1 cellular context compared by ENCODE assay signal in the genomic region with DNA sequence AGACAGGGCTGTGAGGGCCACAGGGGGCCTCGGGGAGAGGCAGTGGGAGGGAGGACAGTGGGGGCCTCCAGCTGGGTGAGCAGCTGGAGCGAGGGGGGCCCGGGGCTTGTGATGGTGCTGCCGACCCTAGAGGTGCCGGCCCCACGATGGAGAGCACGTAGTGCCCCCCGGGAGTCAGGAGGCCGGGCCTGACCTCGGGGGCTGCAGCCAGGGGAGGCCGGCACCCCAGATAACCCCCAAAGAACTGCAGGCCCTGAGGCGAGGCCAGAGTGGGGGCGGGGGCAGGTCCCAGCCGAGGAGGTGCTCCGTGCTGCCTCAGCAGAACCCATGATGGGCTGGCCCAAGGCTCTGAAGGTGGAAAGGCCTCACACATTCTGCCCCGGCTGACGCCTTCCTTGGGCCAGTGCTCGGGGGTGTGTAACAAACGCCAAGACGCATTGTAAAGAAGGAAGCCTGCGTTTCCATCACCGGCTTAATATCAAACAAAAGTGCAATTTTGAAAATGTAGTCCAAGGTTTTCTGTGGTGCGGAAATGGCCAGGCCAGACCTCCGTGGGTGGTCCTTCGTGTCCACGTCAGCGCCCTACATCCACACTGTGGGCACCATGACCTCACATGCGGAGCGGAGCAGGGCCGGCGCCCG.
TF ChIP-seq lines count a peak whose summit lies in the region.

No MANE protein-coding gene starts in this region.

TF ChIP-seq in GM23338, 12 proteins besides CTCF, POLR2A, EP300 and RAD21 (continued from another document):
- TF ChIP-seq, protein P1, sequence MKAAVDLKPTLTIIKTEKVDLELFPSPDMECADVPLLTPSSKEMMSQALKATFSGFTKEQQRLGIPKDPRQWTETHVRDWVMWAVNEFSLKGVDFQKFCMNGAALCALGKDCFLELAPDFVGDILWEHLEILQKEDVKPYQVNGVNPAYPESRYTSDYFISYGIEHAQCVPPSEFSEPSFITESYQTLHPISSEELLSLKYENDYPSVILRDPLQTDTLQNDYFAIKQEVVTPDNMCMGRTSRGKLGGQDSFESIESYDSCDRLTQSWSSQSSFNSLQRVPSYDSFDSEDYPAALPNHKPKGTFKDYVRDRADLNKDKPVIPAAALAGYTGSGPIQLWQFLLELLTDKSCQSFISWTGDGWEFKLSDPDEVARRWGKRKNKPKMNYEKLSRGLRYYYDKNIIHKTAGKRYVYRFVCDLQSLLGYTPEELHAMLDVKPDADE (IDR thresholded peaks at IDR 0.05), result no peak
- no peak for TF ChIP-seq POLR2AphosphoS5 (IDR thresholded peaks at IDR 0.05; ENCODE audit: low read depth)
- no peak for TF ChIP-seq REST (IDR thresholded peaks at IDR 0.05; ENCODE audit: unreplicated experiment)
- TF ChIP-seq EZH2phosphoT487 (IDR thresholded peaks at IDR 0.05; ENCODE audit: unreplicated experiment), result no peak
- no peak for TF ChIP-seq ZNF462 (CRISPR knock-in tag; IDR thresholded peaks at IDR 0.05)
- no peak for TF ChIP-seq EZH2 (IDR thresholded peaks at IDR 0.05; ENCODE audit: low read depth, unreplicated experiment)
- no peak for TF ChIP-seq NANOG (IDR thresholded peaks at IDR 0.05; ENCODE audit: borderline replicate concordance)
- TF ChIP-seq JUNB (IDR thresholded peaks at IDR 0.05; ENCODE audit: unreplicated experiment), result no peak
- no peak for TF ChIP-seq ZNF114 (CRISPR knock-in tag; IDR thresholded peaks at IDR 0.05)
- no peak for TF ChIP-seq STAT1 (IDR thresholded peaks at IDR 0.05; ENCODE audit: unreplicated experiment)
TF ChIP-seq in GM23338: peak in this region for 0.
